ENCODE assay signal across 21 cellular contexts in the genomic region with DNA sequence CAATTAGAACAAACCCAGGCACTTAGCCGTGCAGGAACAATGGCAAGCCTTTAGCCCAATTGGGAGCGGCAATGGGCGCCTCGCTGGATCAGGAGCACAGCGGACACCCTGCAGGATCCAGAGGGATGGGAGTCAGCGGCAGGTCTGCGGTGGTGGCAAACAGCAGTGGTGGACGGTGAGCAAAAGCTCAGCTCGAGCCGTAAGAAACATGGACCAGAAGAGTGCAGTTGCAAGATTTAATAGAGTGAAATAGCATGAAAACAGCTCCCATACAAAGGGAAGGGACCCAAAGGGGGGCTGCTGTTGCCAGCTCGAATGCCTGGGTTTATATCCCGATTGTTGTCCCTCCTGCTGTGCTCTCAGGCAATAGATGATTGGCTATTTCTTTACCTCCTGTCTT. TPM values are rescaled to one million over a fixed set of nuclear protein-coding genes. Genes with fewer than 3 reads are reported as not detected.
"Had no signal": no experiment of that assay in that cellular context is flagged by ENCODE, and none has a peak within 500 bp of the region (broad histone marks: within the 10 kb centered on the region; RNA-seq: fewer than 3 reads in every experiment).

A gene with protein sequence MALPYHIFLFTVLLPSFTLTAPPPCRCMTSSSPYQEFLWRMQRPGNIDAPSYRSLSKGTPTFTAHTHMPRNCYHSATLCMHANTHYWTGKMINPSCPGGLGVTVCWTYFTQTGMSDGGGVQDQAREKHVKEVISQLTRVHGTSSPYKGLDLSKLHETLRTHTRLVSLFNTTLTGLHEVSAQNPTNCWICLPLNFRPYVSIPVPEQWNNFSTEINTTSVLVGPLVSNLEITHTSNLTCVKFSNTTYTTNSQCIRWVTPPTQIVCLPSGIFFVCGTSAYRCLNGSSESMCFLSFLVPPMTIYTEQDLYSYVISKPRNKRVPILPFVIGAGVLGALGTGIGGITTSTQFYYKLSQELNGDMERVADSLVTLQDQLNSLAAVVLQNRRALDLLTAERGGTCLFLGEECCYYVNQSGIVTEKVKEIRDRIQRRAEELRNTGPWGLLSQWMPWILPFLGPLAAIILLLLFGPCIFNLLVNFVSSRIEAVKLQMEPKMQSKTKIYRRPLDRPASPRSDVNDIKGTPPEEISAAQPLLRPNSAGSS (minus strand): TSS at position 302 of the 400 bp plus-strand sequence. CDS start 7,565 bp downstream, outside the sequence.

RNA-seq across cellular contexts. Expression of the gene that starts here (rescaled TPM):
- total RNA-seq: activated B cell treated with CpG ODN at 0.5 μM for 24 hours; activated CD4-positive, alpha-beta memory T cell treated with anti-CD3 and anti-CD28 coated beads for 36 hours; activated CD4-positive, alpha-beta T cell treated with anti-CD3 and anti-CD28 coated beads, Interleukin-2, amount 10 ng/mL, durations not matched to agents 24 days and 14 days; activated CD8-positive, alpha-beta memory T cell treated with anti-CD3 and anti-CD28 coated beads for 36 hours; activated CD8-positive, alpha-beta T cell treated with anti-CD3 and anti-CD28 coated beads for 36 hours; activated naive CD4-positive, alpha-beta T cell treated with anti-CD3 and anti-CD28 coated beads for 36 hours; activated naive CD8-positive, alpha-beta T cell treated with anti-CD3 and anti-CD28 coated beads for 36 hours; activated T-cell treated with anti-CD3 and anti-CD28 coated beads, Interleukin-2, amount 50 U/mL, for 4 hours; activated T-cell treated with anti-CD3 and anti-CD28 coated beads, Interleukin-2, amount 50 U/mL, for 72 hours; activated T-helper 1 cell treated with anti-CD3 and anti-CD28 coated beads, Interleukin-12 subunit alpha, Interleukin-12 subunit beta, Interleukin-2, Interleukin-4 antibody, amounts not matched to agents 30 ng/mL and 10 ng/mL and 1 ng/mL, durations not matched to agents 14 hours and 24 hours and 36 hours; activated T-helper 17 cell treated with anti-CD3 and anti-CD28 coated beads, Interleukin-2, amount 50 U/mL, for 72 hours; adrenal gland; aorta; astrocyte; body of pancreas; breast epithelium; cardiac septum; cerebellum; T-helper 1 cell treated with Interleukin-12 subunit alpha and Interleukin-12 subunit beta and Interleukin-4 antibody, amounts not matched to agents 30 ng/mL and 1 ng/mL, for 36 hours; T-helper 17 cell; T-helper 2 cell treated with Interferon-gamma antibody and Interleukin-4, amounts not matched to agents 100 ng/mL and 5 ng/mL, for 36 hours had no signal
- polyA plus RNA-seq: adrenal gland, aorta had no signal
